ENCODE assay signal across 10 cellular contexts in genomic region chr3:171001957-171002694, GRCh38. TPM values are rescaled to one million over a fixed set of nuclear protein-coding genes. Genes with fewer than 3 reads are reported as not detected.
DNase-seq lines count a peak whose midpoint lies in the region; ATAC-seq and TF ChIP-seq lines count a peak whose summit lies in the region.
"Had no signal": no experiment of that assay in that cellular context is flagged by ENCODE, and none has a peak within 500 bp of the region (broad histone marks: within the 10 kb centered on the region; RNA-seq: fewer than 3 reads in every experiment).

No MANE protein-coding gene starts in this region.

- peak overlapping the region; percentile 27; the same call in 1 of the 2 replicates for H2AFZ ChIP-seq in SK-N-SH (ENCODE audit: low read depth)
- H2AFZ ChIP-seq in hepatocyte: no peak overlapping the region

- no peak for TF ChIP-seq EP300 in SK-N-SH (IDR thresholded peaks at IDR 0.05; ENCODE audit: borderline replicate concordance in 1 of 2, low read depth in 1 of 2, low read length in 1 of 2)

- no peak overlapping the region for H3K9ac ChIP-seq in SK-N-SH

- H3K36me3 ChIP-seq in SK-N-SH (replicated peaks in 1 of 2; ENCODE audit: control insufficient read depth in 1 of 2, insufficient read depth in 2 of 2, low read length in 1 of 2) (no peaks in the 10 kb centered on the region), hepatocyte (replicated peaks; ENCODE audit: insufficient read depth, low read depth) (no peaks in the 10 kb centered on the region)

- peaks cover 54% of the 10 kb centered on the region for H3F3A ChIP-seq in SK-N-SH (replicated peaks; ENCODE audit: insufficient read depth)

- no peaks in the 10 kb centered on the region for H3K27me3 ChIP-seq in SK-N-SH (ENCODE audit: insufficient read depth)
- no peaks in the 10 kb centered on the region for H3K27me3 ChIP-seq in hepatocyte

- CTCF ChIA-PET in SK-N-SH (lab: Yijun Ruan, JAX): interaction anchor here (0.6 kb wide), 1 partner anchor 564 kb away, joined by 3 read pairs; no protein-coding TSS in a partner anchor
- CTCF ChIA-PET in activated CD8-positive, alpha-beta T cell treated with anti-CD3 and anti-CD28 coated beads, Interleukin-2, amount 10 ng/mL, durations not matched to agents 7 days and 5 days (lab: Charles Lee): no interaction called here

- POLR2A ChIA-PET in SK-N-SH (lab: Yijun Ruan, JAX): no interaction called here
- POLR2A ChIA-PET in activated CD8-positive, alpha-beta T cell treated with anti-CD3 and anti-CD28 coated beads, Interleukin-2, amount 10 ng/mL, durations not matched to agents 7 days and 5 days (lab: Charles Lee): no interaction called here

- WGBS in SK-N-SH (ENCODE audit: low lambda C conversion rate): 74% methylated on average over 5 of the region's 5 CpGs
- 34% methylated on average over 5 of the region's 5 CpGs for WGBS in hepatocyte (ENCODE audit: low lambda C conversion rate, missing lambda C conversion rate)

- TF ChIP-seq CTCF in SK-N-SH (IDR thresholded peaks at IDR 0.05): no peak
- TF ChIP-seq CTCF in hepatocyte (IDR thresholded peaks at IDR 0.05; ENCODE audit: poor library complexity): no peak
- TF ChIP-seq CTCF in type B pancreatic cell (conservative IDR thresholded peaks at IDR 0.05): no peak

- H3K27ac ChIP-seq in SK-N-SH (ENCODE audit: low read depth in 2 of 2, low read length in 1 of 2) (no peak overlapping the region; a peak in 1 of 4 replicates), hepatocyte (peak overlapping the region; percentile 77)

- ATAC-seq in SK-N-SH treated with all-trans-retinoic acid at 6 μM for 48 hours (no peak), GM19395 (IDR thresholded peaks at IDR 0.05; ENCODE audit: unreplicated experiment) (no peak)
- no peak for ATAC-seq in activated CD8-positive, alpha-beta T cell treated with anti-CD3 and anti-CD28 coated beads, Interleukin-2, amount 10 ng/mL, durations not matched to agents 7 days and 5 days

- H3K9me2 ChIP-seq in SK-N-SH (no peaks in the 10 kb centered on the region), hepatocyte (replicated peaks; ENCODE audit: insufficient read depth) (no peaks in the 10 kb centered on the region)

- H3K36me3 Mint-ChIP-seq in type B pancreatic cell: no peaks in the 10 kb centered on the region
- no peaks in the 10 kb centered on the region for H3K36me3 Mint-ChIP-seq in activated CD8-positive, alpha-beta T cell treated with anti-CD3 and anti-CD28 coated beads, Interleukin-2, amount 10 ng/mL, durations not matched to agents 7 days and 5 days (ENCODE audit: low read depth)
- H3K36me3 Mint-ChIP-seq: memory B cell had no signal

- H3K79me2 ChIP-seq in SK-N-SH (ENCODE audit: insufficient read depth) (no peaks in the 10 kb centered on the region), hepatocyte (no peaks in the 10 kb centered on the region)

- H3K4me2 ChIP-seq in SK-N-SH: no peak overlapping the region
- peak overlapping the region; percentile 53 for H3K4me2 ChIP-seq in hepatocyte

- H3K27ac Mint-ChIP-seq in type B pancreatic cell: peak overlapping the region; percentile 63
- no peak overlapping the region for H3K27ac Mint-ChIP-seq in activated CD8-positive, alpha-beta T cell treated with anti-CD3 and anti-CD28 coated beads, Interleukin-2, amount 10 ng/mL, durations not matched to agents 7 days and 5 days
- H3K27ac Mint-ChIP-seq: memory B cell had no signal

- no peak overlapping the region for H3K4me3 ChIP-seq in SK-N-SH (ENCODE audit: low read depth in 2 of 2, low read length in 1 of 2)
- no peak overlapping the region for H3K4me3 ChIP-seq in hepatocyte

- H4K20me1 ChIP-seq in SK-N-SH (ENCODE audit: insufficient read depth) (no peaks in the 10 kb centered on the region), hepatocyte (ENCODE audit: insufficient read depth, poor library complexity, severe bottlenecking) (no peaks in the 10 kb centered on the region)

- no peaks in the 10 kb centered on the region for H3K27me3 Mint-ChIP-seq in type B pancreatic cell
- H3K27me3 Mint-ChIP-seq in activated CD8-positive, alpha-beta T cell treated with anti-CD3 and anti-CD28 coated beads, Interleukin-2, amount 10 ng/mL, durations not matched to agents 7 days and 5 days (ENCODE audit: low read depth): no peaks in the 10 kb centered on the region

- DNase-seq in SK-N-SH: no peak
- peak; percentile 42 for DNase-seq in SKM-1 treated with dmso at 0.1 percent for 144 hours (lab: John Stamatoyannopoulos, UW; ENCODE audit: unreplicated experiment)
- DNase-seq in hepatocyte (ENCODE audit: low spot score): peak; percentile 79
- no peak for DNase-seq in type B pancreatic cell (ENCODE audit: extremely low spot score, unreplicated experiment)
- no peak for DNase-seq in activated CD8-positive, alpha-beta T cell treated with anti-CD3 and anti-CD28 coated beads, Interleukin-2, amount 10 ng/mL, durations not matched to agents 7 days and 5 days
- DNase-seq in T1000 (lab: John Stamatoyannopoulos, UW): no peak

- H3K9me3 Mint-ChIP-seq in type B pancreatic cell: no peaks in the 10 kb centered on the region
- no peaks in the 10 kb centered on the region for H3K9me3 Mint-ChIP-seq in activated CD8-positive, alpha-beta T cell treated with anti-CD3 and anti-CD28 coated beads, Interleukin-2, amount 10 ng/mL, durations not matched to agents 7 days and 5 days (ENCODE audit: insufficient read depth)
- H3K9me3 Mint-ChIP-seq: memory B cell had no signal

- no peak for TF ChIP-seq RAD21 in SK-N-SH (IDR thresholded peaks at IDR 0.05; ENCODE audit: low read length)

- H3K9me3 ChIP-seq in SK-N-SH (no peaks in the 10 kb centered on the region), hepatocyte (ENCODE audit: low read depth) (no peaks in the 10 kb centered on the region)

- H3K4me1 ChIP-seq in SK-N-SH (ENCODE audit: control insufficient read depth in 1 of 2, insufficient read depth in 2 of 2, low read depth in 1 of 2, low read length in 1 of 2) (peaks cover 5 to 58% of the 10 kb centered on the region in 2 experiments), hepatocyte (ENCODE audit: insufficient read depth) (peaks cover 53% of the 10 kb centered on the region)

- no peak overlapping the region for H3K4me3 Mint-ChIP-seq in type B pancreatic cell
- H3K4me3 Mint-ChIP-seq in activated CD8-positive, alpha-beta T cell treated with anti-CD3 and anti-CD28 coated beads, Interleukin-2, amount 10 ng/mL, durations not matched to agents 7 days and 5 days: no peak overlapping the region
- H3K4me3 Mint-ChIP-seq: memory B cell had no signal

- peaks cover 12% of the 10 kb centered on the region for H3K4me1 Mint-ChIP-seq in type B pancreatic cell (ENCODE audit: unreplicated experiment)
- peaks cover 2% of the 10 kb centered on the region for H3K4me1 Mint-ChIP-seq in activated CD8-positive, alpha-beta T cell treated with anti-CD3 and anti-CD28 coated beads, Interleukin-2, amount 10 ng/mL, durations not matched to agents 7 days and 5 days (ENCODE audit: low read depth)
- H3K4me1 Mint-ChIP-seq: memory B cell had no signal

TF ChIP-seq in SK-N-SH, 30 proteins besides CTCF, POLR2A, EP300 and RAD21:
- TF ChIP-seq FOXJ3 (CRISPR knock-in tag; IDR thresholded peaks at IDR 0.05): no peak
- TF ChIP-seq CHD2 (IDR thresholded peaks at IDR 0.05; ENCODE audit: low read length, partially characterized antibody): no peak
- no peak for TF ChIP-seq NRF1 (IDR thresholded peaks at IDR 0.05; ENCODE audit: low read depth, low read length)
- no peak for TF ChIP-seq GATA2 (CRISPR knock-in tag; IDR thresholded peaks at IDR 0.05)
- TF ChIP-seq TCF12 (IDR thresholded peaks at IDR 0.05): no peak
- no peak for TF ChIP-seq MEF2A (IDR thresholded peaks at IDR 0.05; ENCODE audit: borderline replicate concordance, low read depth)
- no peak for TF ChIP-seq TAF1 (IDR thresholded peaks at IDR 0.05; ENCODE audit: borderline replicate concordance, low read depth, low read length)
- no peak for TF ChIP-seq GABPA (IDR thresholded peaks at IDR 0.05; ENCODE audit: low read depth)
- no peak for TF ChIP-seq RFX5 (IDR thresholded peaks at IDR 0.05; ENCODE audit: low read length)
- no peak for TF ChIP-seq FOSL2 (IDR thresholded peaks at IDR 0.05; ENCODE audit: borderline replicate concordance, low read depth)
- TF ChIP-seq POLR2AphosphoS5 (IDR thresholded peaks at IDR 0.05; ENCODE audit: low read depth, low read length): no peak
- TF ChIP-seq TEAD4 (IDR thresholded peaks at IDR 0.05; ENCODE audit: borderline replicate concordance, insufficient read depth): no peak

TF ChIP-seq in SK-N-SH treated with all-trans-retinoic acid at 6 μM for 48 hours, 23 proteins besides CTCF, POLR2A, EP300 and RAD21:
- TF ChIP-seq, protein P1, sequence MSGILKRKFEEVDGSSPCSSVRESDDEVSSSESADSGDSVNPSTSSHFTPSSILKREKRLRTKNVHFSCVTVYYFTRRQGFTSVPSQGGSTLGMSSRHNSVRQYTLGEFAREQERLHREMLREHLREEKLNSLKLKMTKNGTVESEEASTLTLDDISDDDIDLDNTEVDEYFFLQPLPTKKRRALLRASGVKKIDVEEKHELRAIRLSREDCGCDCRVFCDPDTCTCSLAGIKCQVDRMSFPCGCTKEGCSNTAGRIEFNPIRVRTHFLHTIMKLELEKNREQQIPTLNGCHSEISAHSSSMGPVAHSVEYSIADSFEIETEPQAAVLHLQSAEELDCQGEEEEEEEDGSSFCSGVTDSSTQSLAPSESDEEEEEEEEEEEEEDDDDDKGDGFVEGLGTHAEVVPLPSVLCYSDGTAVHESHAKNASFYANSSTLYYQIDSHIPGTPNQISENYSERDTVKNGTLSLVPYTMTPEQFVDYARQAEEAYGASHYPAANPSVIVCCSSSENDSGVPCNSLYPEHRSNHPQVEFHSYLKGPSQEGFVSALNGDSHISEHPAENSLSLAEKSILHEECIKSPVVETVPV (CRISPR knock-in tag; IDR thresholded peaks at IDR 0.05): no peak
- no peak for TF ChIP-seq ZFP3 (CRISPR knock-in tag; IDR thresholded peaks at IDR 0.05)
- TF ChIP-seq ESRRG (CRISPR knock-in tag; IDR thresholded peaks at IDR 0.05): no peak
- TF ChIP-seq ISL1 (CRISPR knock-in tag; IDR thresholded peaks at IDR 0.05): no peak
- no peak for TF ChIP-seq TOX (CRISPR knock-in tag; IDR thresholded peaks at IDR 0.05; ENCODE audit: borderline replicate concordance)

RNA-seq across cellular contexts. Expression of gene SLC2A2, which starts 24.4 kb away (rescaled TPM):
- polyA plus RNA-seq in SK-N-SH (2012; rRNA removed): 0.59 and 0.63 TPM in 2 replicates
- polyA plus RNA-seq in SK-N-SH (2012; cell fraction: cytosol; rRNA removed): 0.66 and 1.1 TPM in 2 replicates
- polyA plus RNA-seq in SK-N-SH (2012; cell fraction: nucleus; rRNA removed): 0.31 and 0.74 TPM in 2 replicates
- total RNA-seq in hepatocyte: 123 and 133 TPM in 2 replicates
- 21.7 and 40.8 TPM in 2 replicates for polyA plus RNA-seq in hepatocyte
- 1.9 and 5.7 TPM in 2 replicates for total RNA-seq in type B pancreatic cell (ENCODE audit: low replicate concordance)
- total RNA-seq in activated CD8-positive, alpha-beta T cell treated with anti-CD3 and anti-CD28 coated beads, Interleukin-2, amount 10 ng/mL, durations not matched to agents 7 days and 5 days: not detected
- total RNA-seq: cerebellum had no signal

Comparison
In these comparisons a context has a peak if more than half of its experiments do, and no peak if none do; other contexts are left out.
1. DNase-seq: peak in SKM-1 treated with dmso at 0.1 percent for 144 hours (single experiment) and hepatocyte (single experiment); none in SK-N-SH (single experiment), type B pancreatic cell (single experiment), activated CD8-positive, alpha-beta T cell treated with anti-CD3 and anti-CD28 coated beads, Interleukin-2, amount 10 ng/mL, durations not matched to agents 7 days and 5 days (single experiment) and T1000 (single experiment).
2. RNA of gene SLC2A2, which starts 24.4 kb away (total RNA-seq): 123 to 133 TPM in hepatocyte; 1.9 to 5.7 TPM in type B pancreatic cell and not detected in activated CD8-positive, alpha-beta T cell treated with anti-CD3 and anti-CD28 coated beads, Interleukin-2, amount 10 ng/mL, durations not matched to agents 7 days and 5 days; every median in the first group is over 10 times any median in the second.